Comparison of ENCODE assay signal across 18 cellular contexts in the genomic region with DNA sequence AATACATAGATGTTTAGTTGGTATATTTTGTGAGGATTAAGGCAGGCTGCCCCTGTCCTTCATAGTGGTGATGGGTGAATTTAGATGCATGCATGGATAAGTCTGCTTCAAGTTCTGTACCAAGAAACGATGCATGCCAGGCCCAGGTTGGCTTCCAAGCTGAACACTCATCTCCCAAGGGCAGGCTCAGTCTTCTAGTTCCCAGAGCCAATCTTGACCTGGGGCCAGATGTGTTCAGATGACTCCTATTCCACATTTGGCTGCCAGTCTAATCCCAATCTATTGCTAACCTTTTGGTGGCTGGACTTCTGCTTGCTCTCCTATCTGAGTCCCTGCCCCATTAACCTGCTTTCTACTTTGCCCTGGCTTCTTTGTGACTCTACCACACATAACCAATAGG.
"Had no signal": no experiment of that assay in that cellular context is flagged by ENCODE, and none has a peak within 500 bp of the region (broad histone marks: within the 10 kb centered on the region; RNA-seq: fewer than 3 reads in every experiment).

No MANE protein-coding gene starts in this region.

- H3K27ac ChIP-seq: esophagus squamous epithelium, gastroesophageal sphincter, left lung, lower lobe of right lung, skin epidermis, stomach, thyroid gland, upper lobe of left lung, uterus had no signal

- H3K27me3 ChIP-seq: esophagus squamous epithelium, gastroesophageal sphincter, left lung, stomach, thyroid gland, upper lobe of left lung, uterus had no signal

- ATAC-seq: gastroesophageal sphincter, left lung, lower lobe of right lung, sciatic nerve had no signal

- H3K36me3 ChIP-seq: esophagus squamous epithelium, gastroesophageal sphincter, left lung, lower lobe of right lung, stomach, thyroid gland, upper lobe of left lung, uterus had no signal

- DNase-seq: cerebellar nuclear complex; dermis blood vessel endothelial cell; esophagus squamous epithelium; glutamatergic neuron; islet precursor cell; left lung; lower lobe of right lung; midbrain; stimulated activated CD4-positive, alpha-beta T cell treated with anti-CD3 and anti-CD28 coated beads, Interleukin-2, amount 100 ng/mL, for 24 hours; stimulated activated CD4-positive, alpha-beta T cell treated with anti-CD3 and anti-CD28 coated beads, Interleukin-4, amount 100 ng/mL, for 4 hours; stimulated activated naive CD4-positive, alpha-beta T cell; stomach; thyroid gland; upper lobe of left lung; uterus had no signal

- H3K9me3 ChIP-seq: esophagus squamous epithelium, gastroesophageal sphincter, left lung, lower lobe of right lung, stomach, thyroid gland, uterus had no signal

- H3K4me3 ChIP-seq: esophagus squamous epithelium, gastroesophageal sphincter, left lung, lower lobe of right lung, skin epidermis, stomach, thyroid gland, upper lobe of left lung, uterus had no signal

- H3K4me1 ChIP-seq: esophagus squamous epithelium, gastroesophageal sphincter, left lung, lower lobe of right lung, thyroid gland, upper lobe of left lung, uterus had no signal
